9 cellular contexts compared by ENCODE assay signal in genomic region chr19:2494084-2494446, GRCh38. TPM values are rescaled to one million over a fixed set of nuclear protein-coding genes. Genes with fewer than 3 reads are reported as not detected.
DNase-seq lines count a peak whose midpoint lies in the region; ATAC-seq and TF ChIP-seq lines count a peak whose summit lies in the region.
"Had no signal": no experiment of that assay in that cellular context is flagged by ENCODE, and none has a peak within 500 bp of the region (broad histone marks: within the 10 kb centered on the region; RNA-seq: fewer than 3 reads in every experiment).

No MANE protein-coding gene starts in this region.

- no peak for TF ChIP-seq CTCF in right atrium auricular region (IDR thresholded peaks at IDR 0.05)

- peak overlapping the region; percentile 88 to 95 for H3K27ac ChIP-seq in right atrium auricular region
- H3K27ac ChIP-seq in subcutaneous abdominal adipose tissue (ENCODE audit: low read depth, low read length): no peak overlapping the region

- no peaks in the 10 kb centered on the region for H3K36me3 ChIP-seq in right atrium auricular region
- H3K36me3 ChIP-seq in subcutaneous abdominal adipose tissue (ENCODE audit: control insufficient read depth in 5 of 5, insufficient read depth in 5 of 5, low read length in 5 of 5): no peaks in the 10 kb centered on the region

- intact Hi-C loops in activated CD4-positive, alpha-beta T cell treated with anti-CD3 and anti-CD28 coated beads for 36 hours (cut with DNase I, micrococcal nuclease): no loop called here

- no peaks in the 10 kb centered on the region for H3K36me3 Mint-ChIP-seq in activated CD4-positive, alpha-beta T cell treated with anti-CD3 and anti-CD28 coated beads for 36 hours (ENCODE audit: low read depth)
- H3K36me3 Mint-ChIP-seq in activated CD8-positive, alpha-beta T cell treated with anti-CD3 and anti-CD28 coated beads, Interleukin-2, amount 10 ng/mL, durations not matched to agents 7 days and 5 days (ENCODE audit: low read depth): no peaks in the 10 kb centered on the region

- H3K9me3 ChIP-seq in right atrium auricular region (no peaks in the 10 kb centered on the region), subcutaneous abdominal adipose tissue (ENCODE audit: control insufficient read depth in 5 of 5, low read length in 5 of 5) (no peaks in the 10 kb centered on the region)

- POLR2A ChIA-PET in activated CD4-positive, alpha-beta T cell treated with anti-CD3 and anti-CD28 coated beads for 36 hours (lab: Charles Lee): interaction anchor here (3.3 kb wide), 1 partner anchor 17 kb away, joined by 12 read pairs; the partner anchor contains the start of gene GADD45B
- POLR2A ChIA-PET in activated CD8-positive, alpha-beta T cell treated with anti-CD3 and anti-CD28 coated beads, Interleukin-2, amount 10 ng/mL, durations not matched to agents 7 days and 5 days (lab: Charles Lee): interaction anchor here (1.1 to 4.3 kb wide), 2 partner anchors 17 to 68 kb away, joined by 3 to 25 read pairs; partner anchors contain the start of gene GADD45B

- peaks cover 16% of the 10 kb centered on the region for H3K4me1 Mint-ChIP-seq in activated CD4-positive, alpha-beta T cell treated with anti-CD3 and anti-CD28 coated beads for 36 hours
- peaks cover 48% of the 10 kb centered on the region for H3K4me1 Mint-ChIP-seq in activated CD8-positive, alpha-beta T cell treated with anti-CD3 and anti-CD28 coated beads, Interleukin-2, amount 10 ng/mL, durations not matched to agents 7 days and 5 days (ENCODE audit: low read depth)

- no peak overlapping the region for H3K9ac ChIP-seq in subcutaneous abdominal adipose tissue (ENCODE audit: low read length in 5 of 5)

- no peaks in the 10 kb centered on the region for H3K9me3 Mint-ChIP-seq in activated CD4-positive, alpha-beta T cell treated with anti-CD3 and anti-CD28 coated beads for 36 hours (ENCODE audit: low read depth)
- H3K9me3 Mint-ChIP-seq in activated CD8-positive, alpha-beta T cell treated with anti-CD3 and anti-CD28 coated beads, Interleukin-2, amount 10 ng/mL, durations not matched to agents 7 days and 5 days (ENCODE audit: insufficient read depth): no peaks in the 10 kb centered on the region

- ATAC-seq in activated CD4-positive, alpha-beta T cell treated with anti-CD3 and anti-CD28 coated beads for 36 hours: no peak
- ATAC-seq in activated CD8-positive, alpha-beta T cell treated with anti-CD3 and anti-CD28 coated beads, Interleukin-2, amount 10 ng/mL, durations not matched to agents 7 days and 5 days: no peak
- ATAC-seq in GM19463 (IDR thresholded peaks at IDR 0.05; ENCODE audit: unreplicated experiment) (no peak), HG03432 (IDR thresholded peaks at IDR 0.05; ENCODE audit: unreplicated experiment) (no peak)

- H3K27me3 Mint-ChIP-seq in activated CD4-positive, alpha-beta T cell treated with anti-CD3 and anti-CD28 coated beads for 36 hours: peaks cover 32% of the 10 kb centered on the region
- peaks cover 22% of the 10 kb centered on the region for H3K27me3 Mint-ChIP-seq in activated CD8-positive, alpha-beta T cell treated with anti-CD3 and anti-CD28 coated beads, Interleukin-2, amount 10 ng/mL, durations not matched to agents 7 days and 5 days (ENCODE audit: low read depth)

- H3K4me3 ChIP-seq in right atrium auricular region (peak overlapping the region in 1 of 2 donors; percentile 63), subcutaneous abdominal adipose tissue (ENCODE audit: low read depth in 1 of 5, low read length in 5 of 5) (peak overlapping the region; percentile 48 to 74 (median 64))

- H3K4me1 ChIP-seq in right atrium auricular region (peaks cover 0 to 49% of the 10 kb centered on the region in 2 donors), subcutaneous abdominal adipose tissue (ENCODE audit: control insufficient read depth in 5 of 5, insufficient read depth in 5 of 5, low read length in 5 of 5) (peaks cover 8 to 51% (median 41%) of the 10 kb centered on the region in 5 donors)

- H3K27ac Mint-ChIP-seq in activated CD4-positive, alpha-beta T cell treated with anti-CD3 and anti-CD28 coated beads for 36 hours: no peak overlapping the region
- no peak overlapping the region for H3K27ac Mint-ChIP-seq in activated CD8-positive, alpha-beta T cell treated with anti-CD3 and anti-CD28 coated beads, Interleukin-2, amount 10 ng/mL, durations not matched to agents 7 days and 5 days

- H3K27me3 ChIP-seq in right atrium auricular region (no peaks in the 10 kb centered on the region), subcutaneous abdominal adipose tissue (ENCODE audit: control insufficient read depth in 5 of 5, insufficient read depth in 4 of 5, low read length in 5 of 5) (no peaks in the 10 kb centered on the region)

- peak overlapping the region; percentile 52 for H3K4me3 Mint-ChIP-seq in activated CD4-positive, alpha-beta T cell treated with anti-CD3 and anti-CD28 coated beads for 36 hours
- H3K4me3 Mint-ChIP-seq in activated CD8-positive, alpha-beta T cell treated with anti-CD3 and anti-CD28 coated beads, Interleukin-2, amount 10 ng/mL, durations not matched to agents 7 days and 5 days: peak overlapping the region; percentile 73

- CTCF ChIA-PET in activated CD4-positive, alpha-beta T cell treated with anti-CD3 and anti-CD28 coated beads for 36 hours (lab: Charles Lee): no interaction called here
- CTCF ChIA-PET in activated CD8-positive, alpha-beta T cell treated with anti-CD3 and anti-CD28 coated beads, Interleukin-2, amount 10 ng/mL, durations not matched to agents 7 days and 5 days (lab: Charles Lee): interaction anchor here (2.3 kb wide), 1 partner anchor 18 kb away, joined by 8 read pairs; the partner anchor contains the start of gene GADD45B

- DNase-seq in activated CD4-positive, alpha-beta T cell treated with anti-CD3 and anti-CD28 coated beads for 36 hours: no peak
- no peak for DNase-seq in activated CD4-positive, alpha-beta T cell treated with anti-CD3 and anti-CD28 coated beads for 1 hour
- no peak for DNase-seq in activated CD8-positive, alpha-beta T cell treated with anti-CD3 and anti-CD28 coated beads, Interleukin-2, amount 10 ng/mL, durations not matched to agents 7 days and 5 days
- no peak for DNase-seq in right atrium auricular region (ENCODE audit: low spot score)
- DNase-seq in hippocampal formation (lab: John Stamatoyannopoulos, UW): no peak
- DNase-seq: DND-41 had no signal

RNA-seq across cellular contexts. Expression of gene GADD45B, which starts 18.1 kb away (rescaled TPM):
- 10 to 100 TPM; 57.7 to 71.2 TPM for total RNA-seq in activated CD4-positive, alpha-beta T cell treated with anti-CD3 and anti-CD28 coated beads for 36 hours
- total RNA-seq in activated CD8-positive, alpha-beta T cell treated with anti-CD3 and anti-CD28 coated beads, Interleukin-2, amount 10 ng/mL, durations not matched to agents 7 days and 5 days: 10 to 100 TPM; 59.2 to 61.4 TPM
- 100 to 1,000 TPM; 205 to 218 TPM for total RNA-seq in right atrium auricular region

RNA-seq across cellular contexts. Expression of gene LMNB2, which starts 37.3 kb away (rescaled TPM):
- total RNA-seq in activated CD4-positive, alpha-beta T cell treated with anti-CD3 and anti-CD28 coated beads for 36 hours: 10 to 100 TPM; 91.0 to 93.9 TPM
- 100 to 1,000 TPM; 108 to 119 TPM for total RNA-seq in activated CD8-positive, alpha-beta T cell treated with anti-CD3 and anti-CD28 coated beads, Interleukin-2, amount 10 ng/mL, durations not matched to agents 7 days and 5 days
- total RNA-seq in right atrium auricular region: 10 to 100 TPM in 1 of 2 donors, 1 to 10 TPM in 1; 9.9 to 16.2 TPM

Comparison
In these comparisons a context has a peak if more than half of its experiments do, and no peak if none do; other contexts are left out.
1. RNA of gene LMNB2, which starts 37.3 kb away (total RNA-seq): 108 to 119 TPM in activated CD8-positive, alpha-beta T cell treated with anti-CD3 and anti-CD28 coated beads, Interleukin-2, amount 10 ng/mL, durations not matched to agents 7 days and 5 days and 91.0 to 93.9 TPM in activated CD4-positive, alpha-beta T cell treated with anti-CD3 and anti-CD28 coated beads for 36 hours; 9.9 to 16.2 TPM in right atrium auricular region; every median in the first group is over 4 times any median in the second.